In genomic region chr14:23068792-23069412, GRCh38 we compare ENCODE assay signal across 9 cellular contexts. TPM values are rescaled to one million over a fixed set of nuclear protein-coding genes. Genes with fewer than 3 reads are reported as not detected.
DNase-seq lines count a peak whose midpoint lies in the region; ATAC-seq lines count a peak whose summit lies in the region.
"Had no signal": no experiment of that assay in that cellular context is flagged by ENCODE, and none has a peak within 500 bp of the region (broad histone marks: within the 10 kb centered on the region; RNA-seq: fewer than 3 reads in every experiment).

No MANE protein-coding gene starts in this region.

- peak overlapping the region; percentile 58 for H3K27ac ChIP-seq in CD4-positive, CD25-positive, alpha-beta regulatory T cell (ENCODE audit: insufficient read depth, low read length, poor library complexity, severe bottlenecking)
- no peak overlapping the region for H3K27ac ChIP-seq in aorta (ENCODE audit: low read depth in 1 of 2, low read length in 2 of 2)

- peak overlapping the region; percentile 65 to 89 (median 82) for H3K27ac Mint-ChIP-seq in CD4-positive, CD25-positive, alpha-beta regulatory T cell

- H3K4me1 ChIP-seq in CD4-positive, CD25-positive, alpha-beta regulatory T cell (ENCODE audit: control insufficient read depth, insufficient read depth, low read length, poor library complexity, severe bottlenecking), result peaks cover 24% of the 10 kb centered on the region
- H3K4me1 ChIP-seq in aorta (ENCODE audit: control insufficient read depth in 1 of 2, insufficient read depth in 2 of 2, low read length in 2 of 2), result no peaks in the 10 kb centered on the region

- no peak overlapping the region for H3K4me3 ChIP-seq in CD4-positive, CD25-positive, alpha-beta regulatory T cell (ENCODE audit: low read depth, low read length)
- H3K4me3 ChIP-seq in aorta (ENCODE audit: low read length in 2 of 2), result no peak overlapping the region

- peak; percentile 84 to 85 for ATAC-seq in CD4-positive, CD25-positive, alpha-beta regulatory T cell (ENCODE audit: low read depth in 2 of 2)
- ATAC-seq in GM21619 (IDR thresholded peaks at IDR 0.05; ENCODE audit: unreplicated experiment) (peak; percentile 74), aorta (ENCODE audit: low FRiP score) (peak; percentile 88)

- peaks cover 20 to 46% (median 40%) of the 10 kb centered on the region in 4 donors for H3K4me1 Mint-ChIP-seq in CD4-positive, CD25-positive, alpha-beta regulatory T cell

- peak overlapping the region; percentile 62 to 75 (median 70) for H3K4me3 Mint-ChIP-seq in CD4-positive, CD25-positive, alpha-beta regulatory T cell

- no peaks in the 10 kb centered on the region for H3K27me3 Mint-ChIP-seq in CD4-positive, CD25-positive, alpha-beta regulatory T cell

- peaks cover 60% of the 10 kb centered on the region for H3K36me3 ChIP-seq in CD4-positive, CD25-positive, alpha-beta regulatory T cell (ENCODE audit: control insufficient read depth, insufficient read depth, low read length)
- H3K36me3 ChIP-seq in aorta (ENCODE audit: control insufficient read depth in 1 of 2, insufficient read depth in 2 of 2, low read length in 1 of 2), result peaks cover 4 to 7% of the 10 kb centered on the region in 2 donors

- intact Hi-C loops in posterior vena cava (cut with DNase I), result loop anchor here in 1 of 2 donors (5.0 kb wide), 1 partner anchor 43 kb away; no protein-coding TSS in a partner anchor
- intact Hi-C loops in aorta (cut with DNase I), result loop anchor here in 1 of 2 donors (5.0 kb wide), 1 partner anchor 38 kb away; no protein-coding TSS in a partner anchor

- 21 to 27% methylated on average over 8 of the region's 8 CpGs for WGBS in aorta, 2 donors

- no peaks in the 10 kb centered on the region for H3K9me3 ChIP-seq in CD4-positive, CD25-positive, alpha-beta regulatory T cell (ENCODE audit: control insufficient read depth in 2 of 2, low read length in 2 of 2)
- no peaks in the 10 kb centered on the region for H3K9me3 ChIP-seq in aorta (ENCODE audit: control insufficient read depth, low read length)

- H3K9me3 Mint-ChIP-seq in CD4-positive, CD25-positive, alpha-beta regulatory T cell, result no peaks in the 10 kb centered on the region

- H3K27me3 ChIP-seq in CD4-positive, CD25-positive, alpha-beta regulatory T cell (ENCODE audit: control insufficient read depth, insufficient read depth, low read length), result no peaks in the 10 kb centered on the region
- no peaks in the 10 kb centered on the region for H3K27me3 ChIP-seq in aorta (ENCODE audit: control insufficient read depth in 1 of 2, insufficient read depth in 2 of 2, low read length in 1 of 2)

- H3K36me3 Mint-ChIP-seq in CD4-positive, CD25-positive, alpha-beta regulatory T cell, result peaks cover 24% of the 10 kb centered on the region

- peak; percentile 65 to 89 (median 79) for DNase-seq in CD4-positive, CD25-positive, alpha-beta regulatory T cell
- DNase-seq in M059J (ENCODE audit: low read depth) (peak; percentile 91), globus pallidus (ENCODE audit: low spot score) (peak; percentile 91), posterior vena cava (ENCODE audit: low spot score) (peak; percentile 86), aorta (peak; percentile 79 to 82), UCSD-AML1 (lab: John Stamatoyannopoulos, UW; ENCODE audit: unreplicated experiment) (no peak)
- peak; percentile 41 to 52 for DNase-seq in activated T-helper 1 cell treated with anti-CD3 and anti-CD28 coated beads, Interleukin-2, amount 50 U/mL, for 16 hours (ENCODE audit: low read depth in 1 of 2, low spot score in 1 of 2)

RNA-seq across cellular contexts. Expression of gene CDH24, which starts 11.6 kb away (rescaled TPM):
- 2.9 TPM for total RNA-seq in CD4-positive, CD25-positive, alpha-beta regulatory T cell
- polyA plus RNA-seq in CD4-positive, CD25-positive, alpha-beta regulatory T cell, result under 1 TPM; 0.17 to 0.79 (median 0.25) TPM
- total RNA-seq in M059J (2014; rRNA removed; shearing (Covaris generic)), result 7.5 and 13.7 TPM in 2 replicates
- 1 to 10 TPM; 1.8 to 2.9 TPM for total RNA-seq in posterior vena cava
- total RNA-seq in aorta, result 10 to 100 TPM in 1 of 2 donors, 1 to 10 TPM in 1; 3.4 to 11.4 TPM
- polyA plus RNA-seq in aorta, result 1 to 10 TPM in 1 of 2 donors, not detected in 1; 4.1 TPM

RNA-seq across cellular contexts. Expression of gene ACIN1, which starts 26.0 kb away (rescaled TPM):
- 340 TPM for total RNA-seq in CD4-positive, CD25-positive, alpha-beta regulatory T cell
- polyA plus RNA-seq in CD4-positive, CD25-positive, alpha-beta regulatory T cell, result 10 to 100 TPM in 1 of 4 donors, 1 to 10 TPM in 3; 6.8 to 10.1 (median 7.4) TPM
- 47.1 and 64.0 TPM in 2 replicates for total RNA-seq in M059J (2014; rRNA removed; shearing (Covaris generic))
- total RNA-seq in posterior vena cava (100 to 1,000 TPM in 1 of 2 donors, 10 to 100 TPM in 1; 85.9 to 112 TPM), aorta (100 to 1,000 TPM; 134 to 183 TPM)
- 100 to 1,000 TPM in 1 of 2 donors, 10 to 100 TPM in 1; 34.1 to 147 TPM for polyA plus RNA-seq in aorta

RNA-seq across cellular contexts. Expression of gene C14orf119, which starts 26.4 kb away (rescaled TPM):
- total RNA-seq in CD4-positive, CD25-positive, alpha-beta regulatory T cell, result 13.6 TPM
- 100 to 1,000 TPM; 131 to 187 (median 156) TPM for polyA plus RNA-seq in CD4-positive, CD25-positive, alpha-beta regulatory T cell
- 67.5 and 78.5 TPM in 2 replicates for total RNA-seq in M059J (2014; rRNA removed; shearing (Covaris generic))
- total RNA-seq in posterior vena cava (10 to 100 TPM; 35.2 to 38.7 TPM), aorta (10 to 100 TPM; 37.6 to 41.4 TPM)
- 10 to 100 TPM; 27.8 to 32.2 TPM for polyA plus RNA-seq in aorta

RNA-seq across cellular contexts. Expression of gene PSMB11, which starts 26.9 kb away (rescaled TPM):
- total RNA-seq in CD4-positive, CD25-positive, alpha-beta regulatory T cell, result not detected
- polyA plus RNA-seq in CD4-positive, CD25-positive, alpha-beta regulatory T cell, result not detected
- total RNA-seq in M059J (2014; rRNA removed; shearing (Covaris generic)), result not detected in 2 replicates
- total RNA-seq in posterior vena cava (not detected), aorta (not detected)
- not detected for polyA plus RNA-seq in aorta
- polyA plus RNA-seq: adipose tissue had no signal

RNA-seq across cellular contexts. Expression of gene PSMB5, which starts 34.2 kb away (rescaled TPM):
- total RNA-seq in CD4-positive, CD25-positive, alpha-beta regulatory T cell, result 13.8 TPM
- 10 to 100 TPM; 28.2 to 50.9 (median 39.5) TPM for polyA plus RNA-seq in CD4-positive, CD25-positive, alpha-beta regulatory T cell
- total RNA-seq in M059J (2014; rRNA removed; shearing (Covaris generic)), result 267 and 297 TPM in 2 replicates
- total RNA-seq in posterior vena cava (10 to 100 TPM; 71.5 to 78.8 TPM), aorta (10 to 100 TPM; 67.7 to 68.4 TPM)
- 100 to 1,000 TPM; 103 to 116 TPM for polyA plus RNA-seq in aorta
